Comparison of ENCODE assay signal across 1 cellular context in genomic region chr6:130676077-130676772, GRCh38.
TF ChIP-seq lines count a peak whose summit lies in the region.

No MANE protein-coding gene starts in this region.

TF ChIP-seq in SK-N-SH, 30 proteins besides CTCF, POLR2A, EP300 and RAD21 (continued from another document):
- no peak for TF ChIP-seq USF2 (IDR thresholded peaks at IDR 0.05; ENCODE audit: borderline replicate concordance, low read depth, low read length)
- TF ChIP-seq USF1 (IDR thresholded peaks at IDR 0.05; ENCODE audit: borderline replicate concordance, low read depth) = no peak
- TF ChIP-seq TCF12 (IDR thresholded peaks at IDR 0.05) = no peak
- no peak for TF ChIP-seq ELF1 (IDR thresholded peaks at IDR 0.05)
- no peak for TF ChIP-seq NFIC (IDR thresholded peaks at IDR 0.05; ENCODE audit: borderline replicate concordance)
- no peak for TF ChIP-seq POLR2AphosphoS5 (IDR thresholded peaks at IDR 0.05; ENCODE audit: low read depth, low read length)
